ENCODE assay signal across 18 cellular contexts in genomic region chr12:89992668-89993401, GRCh38.
"Had no signal": no experiment of that assay in that cellular context is flagged by ENCODE, and none has a peak within 500 bp of the region (broad histone marks: within the 10 kb centered on the region; RNA-seq: fewer than 3 reads in every experiment).

No MANE protein-coding gene starts in this region.

- FAIRE-seq: TTC549 had no signal

- H3K27me3 Mint-ChIP-seq: activated B cell treated with CpG ODN at 0.5 μM for 24 hours had no signal

- DNase-seq: activated B cell treated with CpG ODN at 0.5 μM for 24 hours; activated CD4-positive, alpha-beta T cell treated with anti-CD3 and anti-CD28 coated beads, Interleukin-2, amount 50 U/mL, for 1 hour; activated effector memory CD4-positive, alpha-beta T cell treated with Interleukin-2 at 50 U/mL for 16 hours; activated T-cell treated with anti-CD3 and anti-CD28 coated beads, Interleukin-2, amount 50 U/mL, for 1 hour; amniotic stem cell; foreskin melanocyte; heart right ventricle; islet precursor cell; left lung; ovary; stimulated activated CD4-positive, alpha-beta T cell treated with anti-CD3 and anti-CD28 coated beads, Interleukin-12 subunit alpha, Interleukin-12 subunit beta, amount 100 ng/mL, for 4 hours; stimulated activated naive CD8-positive, alpha-beta T cell treated with anti-CD3 and anti-CD28 coated beads, Interleukin-15, Interleukin-2, amounts not matched to agents 100 U/mL and 50 U/mL, for 24 hours; upper lobe of right lung had no signal

- H3K27ac Mint-ChIP-seq: activated B cell treated with CpG ODN at 0.5 μM for 24 hours; activated naive CD4-positive, alpha-beta T cell treated with anti-CD3 and anti-CD28 coated beads, Interleukin-2, amount 50 U/mL, for 72 hours; T-helper 1 cell treated with Interleukin-12 subunit alpha and Interleukin-12 subunit beta and Interleukin-4 antibody, amounts not matched to agents 30 μg/mL and 1 μg/mL, for 36 hours had no signal

- H3K36me3 Mint-ChIP-seq: activated naive CD4-positive, alpha-beta T cell treated with anti-CD3 and anti-CD28 coated beads, Interleukin-2, amount 50 U/mL, for 72 hours; brain had no signal

- H3K4me3 Mint-ChIP-seq: activated B cell treated with CpG ODN at 0.5 μM for 24 hours; brain; neural crest cell; T-helper 1 cell treated with Interleukin-12 subunit alpha and Interleukin-12 subunit beta and Interleukin-4 antibody, amounts not matched to agents 30 μg/mL and 1 μg/mL, for 36 hours had no signal

- ATAC-seq: activated naive CD4-positive, alpha-beta T cell treated with anti-CD3 and anti-CD28 coated beads, Interleukin-2, amount 50 U/mL, for 72 hours; heart right ventricle; left lung; stimulated activated naive CD8-positive, alpha-beta T cell treated with anti-CD3 and anti-CD28 coated beads, Interleukin-15, Interleukin-2, amounts not matched to agents 100 U/mL and 50 U/mL, for 24 hours; upper lobe of right lung had no signal

- H3K4me1 Mint-ChIP-seq: neural crest cell had no signal

- H3K9me3 Mint-ChIP-seq: activated B cell treated with CpG ODN at 0.5 μM for 24 hours; brain; neural crest cell; T-helper 1 cell treated with Interleukin-12 subunit alpha and Interleukin-12 subunit beta and Interleukin-4 antibody, amounts not matched to agents 30 μg/mL and 1 μg/mL, for 36 hours had no signal
